Comparison of ENCODE assay signal across 18 cellular contexts in genomic region chr3:151204530-151205401, GRCh38. TPM values are rescaled to one million over a fixed set of nuclear protein-coding genes. Genes with fewer than 3 reads are reported as not detected.
DNase-seq lines count a peak whose midpoint lies in the region; ATAC-seq and TF ChIP-seq lines count a peak whose summit lies in the region.
"Had no signal": no experiment of that assay in that cellular context is flagged by ENCODE, and none has a peak within 500 bp of the region (broad histone marks: within the 10 kb centered on the region; RNA-seq: fewer than 3 reads in every experiment).

No MANE protein-coding gene starts in this region.

- H3K4me2 ChIP-seq in GM23248 (ENCODE audit: unreplicated experiment) = no peak overlapping the region

- peak overlapping the region; percentile 2; the same call in 1 of the 2 replicates for H2AFZ ChIP-seq in GM23248

- H3K27ac ChIP-seq in CD4-positive, alpha-beta memory T cell (ENCODE audit: low read depth, low read length) = peak overlapping the region; percentile 43
- no peak overlapping the region for H3K27ac ChIP-seq in GM23248
- H3K27ac ChIP-seq: cardiac muscle cell, prostate gland, SJCRH30 had no signal

- no peaks in the 10 kb centered on the region for H3K36me3 ChIP-seq in CD4-positive, alpha-beta memory T cell (ENCODE audit: insufficient read depth, low read length)
- H3K36me3 ChIP-seq in GM23248 (ENCODE audit: low read depth) = no peaks in the 10 kb centered on the region
- H3K36me3 ChIP-seq in mucosa of descending colon (ENCODE audit: low read depth) = no peaks in the 10 kb centered on the region
- H3K36me3 ChIP-seq: cardiac muscle cell, heart left ventricle, prostate gland, SJCRH30, transverse colon had no signal

- no peaks in the 10 kb centered on the region for H3K9me3 ChIP-seq in CD4-positive, alpha-beta memory T cell (ENCODE audit: control insufficient read depth in 1 of 2, low read length in 2 of 2)
- H3K9me3 ChIP-seq in GM23248 (ENCODE audit: low read depth) (no peaks in the 10 kb centered on the region), mucosa of descending colon (no peaks in the 10 kb centered on the region)
- H3K9me3 ChIP-seq: heart left ventricle, prostate gland, SJCRH30, transverse colon had no signal

- POLR2A ChIA-PET in CD4-positive, alpha-beta memory T cell (lab: Charles Lee; ENCODE audit: partially characterized antibody) = interaction anchor here (0.7 to 10.1 kb wide), 5 partner anchors 21 to 444 kb away, joined by 3 to 118 read pairs (median 4); no protein-coding TSS in a partner anchor

- no peaks in the 10 kb centered on the region for H3F3A ChIP-seq in GM23248 (ENCODE audit: insufficient read depth)

- H3K27ac Mint-ChIP-seq in CD4-positive, alpha-beta memory T cell = peak overlapping the region; percentile 87 to 97 (median 94)
- H3K27ac Mint-ChIP-seq in activated T-helper 17 cell treated with anti-CD3 and anti-CD28 coated beads, Interleukin-2, amount 50 U/mL, for 72 hours = peak overlapping the region; percentile 96
- H3K27ac Mint-ChIP-seq in stimulated activated naive B cell treated with anti-CD40 and anti-IgM and Interleukin-4, amounts not matched to agents 10 μg/mL and 1 μg/mL and 100 μg/mL, for 72 hours = no peak overlapping the region
- H3K27ac Mint-ChIP-seq: nephron progenitor cell had no signal

- no peaks in the 10 kb centered on the region for H3K79me2 ChIP-seq in GM23248 (ENCODE audit: insufficient read depth)

- ATAC-seq in activated T-helper 17 cell treated with anti-CD3 and anti-CD28 coated beads, Interleukin-2, amount 50 U/mL, for 72 hours (replicated peaks) = peak; percentile 37
- ATAC-seq in mucosa of descending colon (peak; percentile 43), GM21619 (IDR thresholded peaks at IDR 0.05; ENCODE audit: unreplicated experiment) (no peak)
- ATAC-seq in stimulated activated naive B cell treated with anti-CD40 and anti-IgM and Interleukin-4, amounts not matched to agents 10 μg/mL and 1 μg/mL and 100 μg/mL, for 72 hours (replicated peaks) = no peak
- ATAC-seq: heart left ventricle had no signal

- no peak for DNase-seq in CD4-positive, alpha-beta memory T cell
- DNase-seq in GM23248 (no peak), mucosa of descending colon (no peak), SW480 (ENCODE audit: low spot score) (no peak), NCI-H1105 (lab: John Stamatoyannopoulos, UW) (no peak)
- DNase-seq in stimulated activated naive B cell treated with anti-CD40 and anti-IgM and Interleukin-4, amounts not matched to agents 10 μg/mL and 1 μg/mL and 100 μg/mL, for 72 hours = no peak
- DNase-seq: DMS 273 treated with DMSO at 0.1 percent for 48 hours, heart left ventricle, NCI-H187 treated with DMSO at 0.1 percent for 48 hours, NCI-H446, nephron progenitor cell, SJCRH30, transverse colon had no signal

- H3K27me3 Mint-ChIP-seq in CD4-positive, alpha-beta memory T cell = no peaks in the 10 kb centered on the region
- H3K27me3 Mint-ChIP-seq in activated T-helper 17 cell treated with anti-CD3 and anti-CD28 coated beads, Interleukin-2, amount 50 U/mL, for 72 hours = no peaks in the 10 kb centered on the region
- H3K27me3 Mint-ChIP-seq in stimulated activated naive B cell treated with anti-CD40 and anti-IgM and Interleukin-4, amounts not matched to agents 10 μg/mL and 1 μg/mL and 100 μg/mL, for 72 hours = peaks cover 0 to 5% of the 10 kb centered on the region in 2 donors
- H3K27me3 Mint-ChIP-seq: IgD-negative memory B cell had no signal

- intact Hi-C loops in CD4-positive, alpha-beta memory T cell (cut with micrococcal nuclease) = loop anchor here (5.0 to 10.0 kb wide), 5 partner anchors 442 to 1960 kb away; partner anchors contain the start of genes EIF2A, PFN2, RAP2B and SERP1
- intact Hi-C loops in mucosa of descending colon (cut with DNase I, micrococcal nuclease) = no loop called here

- peaks cover 47 to 95% (median 61%) of the 10 kb centered on the region in 4 donors for H3K4me1 Mint-ChIP-seq in CD4-positive, alpha-beta memory T cell
- peaks cover 34% of the 10 kb centered on the region for H3K4me1 Mint-ChIP-seq in activated T-helper 17 cell treated with anti-CD3 and anti-CD28 coated beads, Interleukin-2, amount 50 U/mL, for 72 hours
- peaks cover 8 to 28% of the 10 kb centered on the region in 2 donors for H3K4me1 Mint-ChIP-seq in stimulated activated naive B cell treated with anti-CD40 and anti-IgM and Interleukin-4, amounts not matched to agents 10 μg/mL and 1 μg/mL and 100 μg/mL, for 72 hours
- H3K4me1 Mint-ChIP-seq: nephron progenitor cell had no signal

- H3K4me3 ChIP-seq in CD4-positive, alpha-beta memory T cell (ENCODE audit: low read length in 2 of 2) = no peak overlapping the region
- no peak overlapping the region for H3K4me3 ChIP-seq in GM23248
- H3K4me3 ChIP-seq in mucosa of descending colon = no peak overlapping the region
- H3K4me3 ChIP-seq: cardiac muscle cell, heart left ventricle, prostate gland, SJCRH30, transverse colon had no signal

- H4K20me1 ChIP-seq in GM23248 (ENCODE audit: insufficient read depth) = no peaks in the 10 kb centered on the region

- no peaks in the 10 kb centered on the region for H3K9me2 ChIP-seq in GM23248 (ENCODE audit: insufficient read depth)

- H3K36me3 Mint-ChIP-seq in CD4-positive, alpha-beta memory T cell = peaks cover 8 to 25% of the 10 kb centered on the region in 2 donors
- H3K36me3 Mint-ChIP-seq in activated T-helper 17 cell treated with anti-CD3 and anti-CD28 coated beads, Interleukin-2, amount 50 U/mL, for 72 hours (ENCODE audit: low read depth) = peaks cover 51% of the 10 kb centered on the region
- H3K36me3 Mint-ChIP-seq in stimulated activated naive B cell treated with anti-CD40 and anti-IgM and Interleukin-4, amounts not matched to agents 10 μg/mL and 1 μg/mL and 100 μg/mL, for 72 hours = peaks cover 0 to under 1% of the 10 kb centered on the region in 2 donors
- H3K36me3 Mint-ChIP-seq: IgD-negative memory B cell had no signal

- no peaks in the 10 kb centered on the region for H3K27me3 ChIP-seq in CD4-positive, alpha-beta memory T cell (ENCODE audit: insufficient read depth, low read length)
- no peaks in the 10 kb centered on the region for H3K27me3 ChIP-seq in GM23248 (replicated peaks; ENCODE audit: insufficient read depth)
- H3K27me3 ChIP-seq: cardiac muscle cell, heart left ventricle, SJCRH30, transverse colon had no signal

- H3K4me1 ChIP-seq in CD4-positive, alpha-beta memory T cell (ENCODE audit: insufficient read depth, low read length) = peaks cover 78% of the 10 kb centered on the region
- H3K4me1 ChIP-seq in GM23248 (ENCODE audit: insufficient read depth) = peaks cover 9% of the 10 kb centered on the region; the same call in 1 of the 2 replicates
- H3K4me1 ChIP-seq in mucosa of descending colon (ENCODE audit: low read depth) = no peaks in the 10 kb centered on the region
- H3K4me1 ChIP-seq: prostate gland, SJCRH30 had no signal

- H3K9ac ChIP-seq in GM23248 = no peak overlapping the region

- H3K4me3 Mint-ChIP-seq in CD4-positive, alpha-beta memory T cell = peak overlapping the region; percentile 45 to 80 (median 74)
- peak overlapping the region; percentile 74 for H3K4me3 Mint-ChIP-seq in activated T-helper 17 cell treated with anti-CD3 and anti-CD28 coated beads, Interleukin-2, amount 50 U/mL, for 72 hours
- H3K4me3 Mint-ChIP-seq in stimulated activated naive B cell treated with anti-CD40 and anti-IgM and Interleukin-4, amounts not matched to agents 10 μg/mL and 1 μg/mL and 100 μg/mL, for 72 hours = no peak overlapping the region
- H3K4me3 Mint-ChIP-seq: IgD-negative memory B cell, nephron progenitor cell had no signal

- CTCF ChIA-PET in CD4-positive, alpha-beta memory T cell (lab: Charles Lee; ENCODE audit: partially characterized antibody) = interaction anchor here (1.6 to 1.8 kb wide), 3 partner anchors 33 to 74 kb away, joined by 4 to 6 read pairs (median 5); partner anchors contain the start of gene P2RY14

- no peak for TF ChIP-seq CTCF in mucosa of descending colon (IDR thresholded peaks at IDR 0.05)

- WGBS in GM23248 (ENCODE audit: low coverage in 1 of 2, low lambda C conversion rate in 2 of 2, missing lambda C conversion rate in 2 of 2), 2 experiments = 72 to 73% methylated on average over 3 of the region's 3 CpGs

- H3K9me3 Mint-ChIP-seq in CD4-positive, alpha-beta memory T cell = no peaks in the 10 kb centered on the region
- H3K9me3 Mint-ChIP-seq in activated T-helper 17 cell treated with anti-CD3 and anti-CD28 coated beads, Interleukin-2, amount 50 U/mL, for 72 hours = no peaks in the 10 kb centered on the region
- H3K9me3 Mint-ChIP-seq in stimulated activated naive B cell treated with anti-CD40 and anti-IgM and Interleukin-4, amounts not matched to agents 10 μg/mL and 1 μg/mL and 100 μg/mL, for 72 hours = no peaks in the 10 kb centered on the region
- H3K9me3 Mint-ChIP-seq: nephron progenitor cell had no signal

- in situ Hi-C loops in GM23248 (cut with MboI) = no loop called here

RNA-seq across cellular contexts. Expression of gene GPR171, which starts 1.8 kb away (rescaled TPM):
- 100 to 1,000 TPM; 116 to 129 TPM for total RNA-seq in CD4-positive, alpha-beta memory T cell
- polyA plus RNA-seq in CD4-positive, alpha-beta memory T cell = 100 to 1,000 TPM; 123 to 156 TPM
- total RNA-seq in GM23248 (2014; rRNA removed; shearing (Covaris generic)) = not detected in 2 replicates
- not detected in 2 replicates for polyA plus RNA-seq in GM23248 (2016; fragmentation: Nextera tagmentation; extraction: Ambion mirVana)
- total RNA-seq in activated T-helper 17 cell treated with anti-CD3 and anti-CD28 coated beads, Interleukin-2, amount 50 U/mL, for 72 hours = 100 to 1,000 TPM; 108 to 131 TPM
- 1 to 10 TPM; 1.3 to 1.5 (median 1.4) TPM for total RNA-seq in mucosa of descending colon
- total RNA-seq: cardiac muscle cell, SJCRH30 had no signal
- polyA plus RNA-seq: cardiac muscle cell had no signal

Comparison
In these comparisons a context has a peak if more than half of its experiments do, and no peak if none do; other contexts are left out.
1. H3K4me3 Mint-ChIP-seq: peak in CD4-positive, alpha-beta memory T cell (8 of 8) and activated T-helper 17 cell treated with anti-CD3 and anti-CD28 coated beads, Interleukin-2, amount 50 U/mL, for 72 hours (single experiment); none in stimulated activated naive B cell treated with anti-CD40 and anti-IgM and Interleukin-4, amounts not matched to agents 10 μg/mL and 1 μg/mL and 100 μg/mL, for 72 hours (0 of 2).
2. ATAC-seq: peak in activated T-helper 17 cell treated with anti-CD3 and anti-CD28 coated beads, Interleukin-2, amount 50 U/mL, for 72 hours (single experiment) and mucosa of descending colon (single experiment); none in GM21619 (single experiment) and stimulated activated naive B cell treated with anti-CD40 and anti-IgM and Interleukin-4, amounts not matched to agents 10 μg/mL and 1 μg/mL and 100 μg/mL, for 72 hours (0 of 2).
3. RNA of gene GPR171, which starts 1.8 kb away (total RNA-seq): 108 to 131 TPM in activated T-helper 17 cell treated with anti-CD3 and anti-CD28 coated beads, Interleukin-2, amount 50 U/mL, for 72 hours and 116 to 129 TPM in CD4-positive, alpha-beta memory T cell; 1.3 to 1.5 TPM in mucosa of descending colon and not detected in GM23248; every median in the first group is over 10 times any median in the second.